Comparison of ENCODE assay signal across 13 cellular contexts in the genomic region with DNA sequence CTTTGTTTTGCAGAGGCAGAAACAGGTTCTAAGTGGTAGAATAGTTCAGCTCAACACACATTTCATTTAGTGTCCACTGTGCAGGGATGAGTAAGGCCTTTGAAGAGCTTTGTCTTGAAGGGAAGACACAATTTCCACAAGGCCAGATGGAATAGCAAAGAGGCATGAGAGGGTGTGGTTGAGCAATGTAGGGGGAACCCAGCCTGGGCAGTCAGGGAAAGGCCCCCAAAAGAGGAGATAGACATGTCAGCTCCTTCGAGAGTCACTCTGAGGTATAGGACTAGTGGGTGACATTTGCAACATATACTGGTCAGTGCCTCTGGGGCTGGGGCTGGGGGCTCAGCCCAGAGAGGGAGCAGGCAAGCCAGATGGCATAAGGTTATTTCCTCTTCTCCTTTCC. TPM values are rescaled to one million over a fixed set of nuclear protein-coding genes. Genes with fewer than 3 reads are reported as not detected.
DNase-seq lines count a peak whose midpoint lies in the region; ATAC-seq and TF ChIP-seq lines count a peak whose summit lies in the region.
"Had no signal": no experiment of that assay in that cellular context is flagged by ENCODE, and none has a peak within 500 bp of the region (broad histone marks: within the 10 kb centered on the region; RNA-seq: fewer than 3 reads in every experiment).

No MANE protein-coding gene starts in this region.

- intact Hi-C loops in Right ventricle myocardium superior (cut with DNase I) = loop anchor here (10.0 kb wide), 1 partner anchor 46 kb away; no protein-coding TSS in a partner anchor
- intact Hi-C loops in breast epithelium (cut with DNase I; ENCODE audit: low total_unique reads) = no loop called here

- no peak for TF ChIP-seq EP300 in tibial nerve (IDR thresholded peaks at IDR 0.05)

- no peaks in the 10 kb centered on the region for H3K9me3 Mint-ChIP-seq in type B pancreatic cell
- H3K9me3 Mint-ChIP-seq: neural crest cell had no signal

- H3K27ac ChIP-seq in cardiac muscle cell (peak overlapping the region; percentile 45), breast epithelium (peak overlapping the region; percentile 50 to 76), muscle layer of colon (ENCODE audit: low read depth, low read length) (peak overlapping the region; percentile 12), tibial nerve (peak overlapping the region in 2 of 4 donors; percentile 9 to 41)
- H3K27ac ChIP-seq: colonic mucosa had no signal

- TF ChIP-seq POLR2A in breast epithelium (IDR thresholded peaks at IDR 0.05) (no peak), tibial nerve (IDR thresholded peaks at IDR 0.05) (no peak)

- no peak overlapping the region for H3K4me3 Mint-ChIP-seq in type B pancreatic cell

- H3K4me3 ChIP-seq in cardiac muscle cell (no peak overlapping the region), breast epithelium (peak overlapping the region in 1 of 3 donors; percentile 43), muscle layer of colon (ENCODE audit: low read depth in 1 of 2, low read length in 2 of 2) (peak overlapping the region in 1 of 2 donors; percentile 4), tibial nerve (no peak overlapping the region)
- H3K4me3 ChIP-seq: colonic mucosa had no signal

- H3K36me3 Mint-ChIP-seq in type B pancreatic cell = peaks cover 35% of the 10 kb centered on the region

- no peak for DNase-seq in cardiac muscle cell (ENCODE audit: low read depth in 1 of 2, low spot score in 1 of 2)
- DNase-seq in Right ventricle myocardium superior = no peak
- DNase-seq in breast epithelium (ENCODE audit: low spot score in 2 of 2) = no peak
- no peak for DNase-seq in type B pancreatic cell (ENCODE audit: extremely low spot score, unreplicated experiment)
- no peak for DNase-seq in tibial nerve (ENCODE audit: low spot score in 2 of 2)
- DNase-seq in RPMI8226 = no peak
- DNase-seq: AML-193, colonic mucosa, MV-4-11, NCI-H748 treated with DMSO at 0.1 percent for 48 hours had no signal

- WGBS in tibial nerve, 2 donors = 85 to 100% methylated on average over 1 of the region's 1 CpG

- TF ChIP-seq CTCF in cardiac muscle cell (IDR thresholded peaks at IDR 0.05; ENCODE audit: low read depth, low read length) = no peak
- no peak for TF ChIP-seq CTCF in breast epithelium (IDR thresholded peaks at IDR 0.05)
- no peak for TF ChIP-seq CTCF in type B pancreatic cell (conservative IDR thresholded peaks at IDR 0.05)
- no peak for TF ChIP-seq CTCF in tibial nerve (IDR thresholded peaks at IDR 0.05)

- no peaks in the 10 kb centered on the region for H3K27me3 Mint-ChIP-seq in type B pancreatic cell

- ATAC-seq in Right ventricle myocardium superior (ENCODE audit: poor library complexity) = no peak
- ATAC-seq in HG02973 (IDR thresholded peaks at IDR 0.05; ENCODE audit: unreplicated experiment) = no peak

- H3K9me3 ChIP-seq in cardiac muscle cell (ENCODE audit: low read depth) (no peaks in the 10 kb centered on the region), breast epithelium (no peaks in the 10 kb centered on the region), muscle layer of colon (ENCODE audit: low read length) (no peaks in the 10 kb centered on the region), tibial nerve (no peaks in the 10 kb centered on the region)
- H3K9me3 ChIP-seq: colonic mucosa had no signal

- peaks cover 48% of the 10 kb centered on the region for H3K4me1 Mint-ChIP-seq in type B pancreatic cell (ENCODE audit: unreplicated experiment)

- peak overlapping the region; percentile 50 for H3K27ac Mint-ChIP-seq in type B pancreatic cell

- H3K36me3 ChIP-seq in cardiac muscle cell (peaks cover 26% of the 10 kb centered on the region), breast epithelium (peaks cover 4% of the 10 kb centered on the region), muscle layer of colon (ENCODE audit: insufficient read depth, low read length) (peaks cover 32% of the 10 kb centered on the region), tibial nerve (peaks cover 0 to 26% (median 11%) of the 10 kb centered on the region in 3 donors)
- H3K36me3 ChIP-seq: colonic mucosa had no signal

- no peaks in the 10 kb centered on the region for H3K27me3 ChIP-seq in cardiac muscle cell
- H3K27me3 ChIP-seq in breast epithelium = no peaks in the 10 kb centered on the region
- H3K27me3 ChIP-seq in muscle layer of colon (ENCODE audit: control insufficient read depth in 1 of 2, insufficient read depth in 2 of 2, low read length in 2 of 2) = no peaks in the 10 kb centered on the region
- no peaks in the 10 kb centered on the region for H3K27me3 ChIP-seq in tibial nerve
- H3K27me3 ChIP-seq: colonic mucosa had no signal

- H3K4me1 ChIP-seq in cardiac muscle cell (ENCODE audit: low read depth) (peaks cover 37% of the 10 kb centered on the region), breast epithelium (peaks cover 11 to 43% of the 10 kb centered on the region in 2 donors), muscle layer of colon (ENCODE audit: insufficient read depth, low read length) (peaks cover 75% of the 10 kb centered on the region), tibial nerve (peaks cover 0 to 97% (median 63%) of the 10 kb centered on the region in 4 donors)

- H3K9ac ChIP-seq in muscle layer of colon (ENCODE audit: low read length) = no peak overlapping the region

RNA-seq across cellular contexts. Expression of a gene that starts 7.0 kb away (rescaled TPM):
- 247 and 279 TPM in 2 replicates for total RNA-seq in cardiac muscle cell
- 257 and 321 TPM in 2 replicates for polyA plus RNA-seq in cardiac muscle cell
- 179 TPM for total RNA-seq in Right ventricle myocardium superior
- total RNA-seq in breast epithelium = 10 to 100 TPM; 80.0 to 90.0 (median 82.3) TPM
- 79.8 and 88.8 TPM in 2 replicates for total RNA-seq in type B pancreatic cell (ENCODE audit: low replicate concordance)
- total RNA-seq in tibial nerve = 100 to 1,000 TPM in 1 of 4 donors, 10 to 100 TPM in 3; 73.9 to 110 (median 93.6) TPM

RNA-seq across cellular contexts. Expression of a gene that starts 34.8 kb away (rescaled TPM):
- total RNA-seq in cardiac muscle cell (81.5 and 83.8 TPM in 2 replicates), Right ventricle myocardium superior (7.9 TPM), breast epithelium (10 to 100 TPM; 16.0 to 21.6 (median 18.4) TPM), type B pancreatic cell (ENCODE audit: low replicate concordance) (35.1 and 61.2 TPM in 2 replicates), tibial nerve (10 to 100 TPM; 20.9 to 30.2 (median 27.9) TPM)
- 5.9 and 7.3 TPM in 2 replicates for polyA plus RNA-seq in cardiac muscle cell
